In the genomic region with DNA sequence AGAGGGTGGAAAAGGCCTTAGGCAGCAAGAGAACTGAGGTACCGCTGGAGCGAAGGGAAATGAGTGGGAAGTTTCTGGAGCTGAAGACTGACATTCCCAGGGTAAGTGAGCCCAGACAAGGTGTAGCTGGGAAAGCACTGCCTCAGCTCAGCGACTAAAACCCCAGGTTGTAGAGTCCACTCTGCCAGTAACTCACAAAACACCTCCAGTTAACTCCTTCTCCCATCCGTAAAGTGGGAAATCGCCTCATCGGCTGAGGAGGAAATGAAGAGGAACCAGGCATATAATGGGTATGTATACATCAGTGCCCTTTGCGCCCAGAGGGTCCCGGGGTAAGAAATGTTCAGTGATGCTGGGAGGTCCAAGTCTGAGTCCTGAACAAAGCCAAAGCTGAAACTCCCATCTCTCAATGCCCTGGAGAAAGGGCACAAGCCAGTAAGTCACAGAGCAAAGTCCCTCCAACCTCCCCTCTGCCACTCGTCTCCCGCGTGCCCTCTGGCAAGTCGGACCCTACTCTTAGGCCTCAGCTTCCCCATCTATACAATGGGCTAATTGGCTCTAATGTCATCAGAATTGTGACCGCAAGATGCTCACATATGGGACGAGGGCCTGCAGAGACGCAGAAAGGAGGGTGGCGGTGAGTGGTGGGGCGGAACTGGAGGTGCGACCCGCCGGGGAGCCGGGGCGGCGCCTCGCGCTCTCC, we compare ENCODE assay signal across 1 cellular context.
A peak's percentile ranks its signal among the peaks of the same experiment; 100 is the strongest.
TF ChIP-seq lines count a peak whose summit lies in the region.

No MANE protein-coding gene starts in this region.

TF ChIP-seq in K562, 482 proteins besides CTCF, POLR2A, EP300 and RAD21 (continued from another document and continues in another):
- TF ChIP-seq, protein P1, sequence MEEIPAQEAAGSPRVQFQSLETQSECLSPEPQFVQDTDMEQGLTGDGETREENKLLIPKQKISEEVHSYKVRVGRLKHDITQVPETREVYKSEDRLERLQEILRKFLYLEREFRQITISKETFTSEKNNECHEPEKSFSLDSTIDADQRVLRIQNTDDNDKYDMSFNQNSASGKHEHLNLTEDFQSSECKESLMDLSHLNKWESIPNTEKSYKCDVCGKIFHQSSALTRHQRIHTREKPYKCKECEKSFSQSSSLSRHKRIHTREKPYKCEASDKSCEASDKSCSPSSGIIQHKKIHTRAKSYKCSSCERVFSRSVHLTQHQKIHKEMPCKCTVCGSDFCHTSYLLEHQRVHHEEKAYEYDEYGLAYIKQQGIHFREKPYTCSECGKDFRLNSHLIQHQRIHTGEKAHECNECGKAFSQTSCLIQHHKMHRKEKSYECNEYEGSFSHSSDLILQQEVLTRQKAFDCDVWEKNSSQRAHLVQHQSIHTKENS (CRISPR knock-in tag; IDR thresholded peaks at IDR 0.05): no peak
- TF ChIP-seq SNIP1 (IDR thresholded peaks at IDR 0.05; ENCODE audit: low read depth): no peak
- no peak for TF ChIP-seq ZBTB17 (CRISPR knock-in tag; IDR thresholded peaks at IDR 0.05)
- no peak for TF ChIP-seq ZNF79 (CRISPR knock-in tag; IDR thresholded peaks at IDR 0.05; ENCODE audit: low read depth)
- no peak for TF ChIP-seq HDAC3 (IDR thresholded peaks at IDR 0.05; ENCODE audit: borderline replicate concordance, partially characterized antibody)
- TF ChIP-seq, protein P2, sequence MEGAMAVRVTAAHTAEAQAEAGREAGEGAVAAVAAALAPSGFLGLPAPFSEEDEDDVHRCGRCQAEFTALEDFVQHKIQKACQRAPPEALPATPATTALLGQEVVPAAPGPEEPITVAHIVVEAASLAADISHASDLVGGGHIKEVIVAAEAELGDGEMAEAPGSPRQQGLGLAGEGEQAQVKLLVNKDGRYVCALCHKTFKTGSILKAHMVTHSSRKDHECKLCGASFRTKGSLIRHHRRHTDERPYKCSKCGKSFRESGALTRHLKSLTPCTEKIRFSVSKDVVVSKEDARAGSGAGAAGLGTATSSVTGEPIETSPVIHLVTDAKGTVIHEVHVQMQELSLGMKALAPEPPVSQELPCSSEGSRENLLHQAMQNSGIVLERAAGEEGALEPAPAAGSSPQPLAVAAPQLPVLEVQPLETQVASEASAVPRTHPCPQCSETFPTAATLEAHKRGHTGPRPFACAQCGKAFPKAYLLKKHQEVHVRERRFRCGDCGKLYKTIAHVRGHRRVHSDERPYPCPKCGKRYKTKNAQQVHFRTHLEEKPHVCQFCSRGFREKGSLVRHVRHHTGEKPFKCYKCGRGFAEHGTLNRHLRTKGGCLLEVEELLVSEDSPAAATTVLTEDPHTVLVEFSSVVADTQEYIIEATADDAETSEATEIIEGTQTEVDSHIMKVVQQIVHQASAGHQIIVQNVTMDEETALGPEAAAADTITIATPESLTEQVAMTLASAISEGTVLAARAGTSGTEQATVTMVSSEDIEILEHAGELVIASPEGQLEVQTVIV (CRISPR knock-in tag; IDR thresholded peaks at IDR 0.05; ENCODE audit: borderline replicate concordance): no peak
- TF ChIP-seq SMARCA5 (IDR thresholded peaks at IDR 0.05): peak; percentile 98
- TF ChIP-seq NR2C1 (IDR thresholded peaks at IDR 0.05): no peak
- TF ChIP-seq NR2C1 (tag; IDR thresholded peaks at IDR 0.05): no peak
- peak; percentile 63 to 93; a peak in 3 of 4 replicates for TF ChIP-seq RCOR1 (IDR thresholded peaks at IDR 0.05; ENCODE audit: borderline replicate concordance in 1 of 2, low read depth in 2 of 2, low read length in 2 of 2)
- peak; percentile 94; the same call in 1 of the 2 replicates for TF ChIP-seq HDAC2 (IDR thresholded peaks at IDR 0.05)
- TF ChIP-seq, protein P3, sequence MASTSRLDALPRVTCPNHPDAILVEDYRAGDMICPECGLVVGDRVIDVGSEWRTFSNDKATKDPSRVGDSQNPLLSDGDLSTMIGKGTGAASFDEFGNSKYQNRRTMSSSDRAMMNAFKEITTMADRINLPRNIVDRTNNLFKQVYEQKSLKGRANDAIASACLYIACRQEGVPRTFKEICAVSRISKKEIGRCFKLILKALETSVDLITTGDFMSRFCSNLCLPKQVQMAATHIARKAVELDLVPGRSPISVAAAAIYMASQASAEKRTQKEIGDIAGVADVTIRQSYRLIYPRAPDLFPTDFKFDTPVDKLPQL (IDR thresholded peaks at IDR 0.05; ENCODE audit: extremely low read depth, insufficient read length): no peak
- TF ChIP-seq, protein P4, sequence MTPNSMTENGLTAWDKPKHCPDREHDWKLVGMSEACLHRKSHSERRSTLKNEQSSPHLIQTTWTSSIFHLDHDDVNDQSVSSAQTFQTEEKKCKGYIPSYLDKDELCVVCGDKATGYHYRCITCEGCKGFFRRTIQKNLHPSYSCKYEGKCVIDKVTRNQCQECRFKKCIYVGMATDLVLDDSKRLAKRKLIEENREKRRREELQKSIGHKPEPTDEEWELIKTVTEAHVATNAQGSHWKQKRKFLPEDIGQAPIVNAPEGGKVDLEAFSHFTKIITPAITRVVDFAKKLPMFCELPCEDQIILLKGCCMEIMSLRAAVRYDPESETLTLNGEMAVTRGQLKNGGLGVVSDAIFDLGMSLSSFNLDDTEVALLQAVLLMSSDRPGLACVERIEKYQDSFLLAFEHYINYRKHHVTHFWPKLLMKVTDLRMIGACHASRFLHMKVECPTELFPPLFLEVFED (CRISPR knock-in tag; conservative IDR thresholded peaks at IDR 0.05): 0 out of 2 replicates have a peak, but pooled peaks have one; percentile 40
- TF ChIP-seq, protein P5, sequence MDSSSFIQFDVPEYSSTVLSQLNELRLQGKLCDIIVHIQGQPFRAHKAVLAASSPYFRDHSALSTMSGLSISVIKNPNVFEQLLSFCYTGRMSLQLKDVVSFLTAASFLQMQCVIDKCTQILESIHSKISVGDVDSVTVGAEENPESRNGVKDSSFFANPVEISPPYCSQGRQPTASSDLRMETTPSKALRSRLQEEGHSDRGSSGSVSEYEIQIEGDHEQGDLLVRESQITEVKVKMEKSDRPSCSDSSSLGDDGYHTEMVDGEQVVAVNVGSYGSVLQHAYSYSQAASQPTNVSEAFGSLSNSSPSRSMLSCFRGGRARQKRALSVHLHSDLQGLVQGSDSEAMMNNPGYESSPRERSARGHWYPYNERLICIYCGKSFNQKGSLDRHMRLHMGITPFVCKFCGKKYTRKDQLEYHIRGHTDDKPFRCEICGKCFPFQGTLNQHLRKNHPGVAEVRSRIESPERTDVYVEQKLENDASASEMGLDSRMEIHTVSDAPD (CRISPR knock-in tag; IDR thresholded peaks at IDR 0.05): no peak
- no peak for TF ChIP-seq RBM39 (optimal IDR thresholded peaks at IDR 0.05; ENCODE audit: low read depth, low read length)
- 0 out of 2 replicates have a peak, but pooled peaks have one; percentile 13 for TF ChIP-seq NFIC (IDR thresholded peaks at IDR 0.05)
- TF ChIP-seq ZC3H8 (IDR thresholded peaks at IDR 0.05): no peak
- no peak for TF ChIP-seq JUN (IDR thresholded peaks at IDR 0.05; ENCODE audit: borderline replicate concordance, low read depth, low read length)
- TF ChIP-seq JUN (CRISPR knock-in tag; IDR thresholded peaks at IDR 0.05; ENCODE audit: borderline replicate concordance): no peak
- TF ChIP-seq CBFA2T3 (IDR thresholded peaks at IDR 0.05): no peak
- TF ChIP-seq, protein P6, sequence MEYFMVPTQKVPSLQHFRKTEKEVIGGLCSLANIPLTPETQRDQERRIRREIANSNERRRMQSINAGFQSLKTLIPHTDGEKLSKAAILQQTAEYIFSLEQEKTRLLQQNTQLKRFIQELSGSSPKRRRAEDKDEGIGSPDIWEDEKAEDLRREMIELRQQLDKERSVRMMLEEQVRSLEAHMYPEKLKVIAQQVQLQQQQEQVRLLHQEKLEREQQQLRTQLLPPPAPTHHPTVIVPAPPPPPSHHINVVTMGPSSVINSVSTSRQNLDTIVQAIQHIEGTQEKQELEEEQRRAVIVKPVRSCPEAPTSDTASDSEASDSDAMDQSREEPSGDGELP (CRISPR knock-in tag; IDR thresholded peaks at IDR 0.05; ENCODE audit: borderline replicate concordance): peak; percentile 61; the same call in 1 of the 2 replicates
- TF ChIP-seq CBX3 (IDR thresholded peaks at IDR 0.05; ENCODE audit: borderline replicate concordance in 1 of 2, low read length in 2 of 2): peak in 1 of 2 experiments; percentile 59; a peak in 1 of 3 replicates
- TF ChIP-seq POLR2AphosphoS5 (IDR thresholded peaks at IDR 0.05; ENCODE audit: control insufficient read depth, insufficient read depth, low read depth, low read length): no peak
- no peak for TF ChIP-seq ZNF274 (IDR thresholded peaks at IDR 0.05; ENCODE audit: borderline replicate concordance, low read depth, low read length)
- TF ChIP-seq POLR2H (tag; IDR thresholded peaks at IDR 0.05; ENCODE audit: low read depth): no peak
- TF ChIP-seq, protein P7, sequence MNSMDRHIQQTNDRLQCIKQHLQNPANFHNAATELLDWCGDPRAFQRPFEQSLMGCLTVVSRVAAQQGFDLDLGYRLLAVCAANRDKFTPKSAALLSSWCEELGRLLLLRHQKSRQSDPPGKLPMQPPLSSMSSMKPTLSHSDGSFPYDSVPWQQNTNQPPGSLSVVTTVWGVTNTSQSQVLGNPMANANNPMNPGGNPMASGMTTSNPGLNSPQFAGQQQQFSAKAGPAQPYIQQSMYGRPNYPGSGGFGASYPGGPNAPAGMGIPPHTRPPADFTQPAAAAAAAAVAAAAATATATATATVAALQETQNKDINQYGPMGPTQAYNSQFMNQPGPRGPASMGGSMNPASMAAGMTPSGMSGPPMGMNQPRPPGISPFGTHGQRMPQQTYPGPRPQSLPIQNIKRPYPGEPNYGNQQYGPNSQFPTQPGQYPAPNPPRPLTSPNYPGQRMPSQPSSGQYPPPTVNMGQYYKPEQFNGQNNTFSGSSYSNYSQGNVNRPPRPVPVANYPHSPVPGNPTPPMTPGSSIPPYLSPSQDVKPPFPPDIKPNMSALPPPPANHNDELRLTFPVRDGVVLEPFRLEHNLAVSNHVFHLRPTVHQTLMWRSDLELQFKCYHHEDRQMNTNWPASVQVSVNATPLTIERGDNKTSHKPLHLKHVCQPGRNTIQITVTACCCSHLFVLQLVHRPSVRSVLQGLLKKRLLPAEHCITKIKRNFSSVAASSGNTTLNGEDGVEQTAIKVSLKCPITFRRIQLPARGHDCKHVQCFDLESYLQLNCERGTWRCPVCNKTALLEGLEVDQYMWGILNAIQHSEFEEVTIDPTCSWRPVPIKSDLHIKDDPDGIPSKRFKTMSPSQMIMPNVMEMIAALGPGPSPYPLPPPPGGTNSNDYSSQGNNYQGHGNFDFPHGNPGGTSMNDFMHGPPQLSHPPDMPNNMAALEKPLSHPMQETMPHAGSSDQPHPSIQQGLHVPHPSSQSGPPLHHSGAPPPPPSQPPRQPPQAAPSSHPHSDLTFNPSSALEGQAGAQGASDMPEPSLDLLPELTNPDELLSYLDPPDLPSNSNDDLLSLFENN (IDR thresholded peaks at IDR 0.05; ENCODE audit: low read depth in 2 of 2, low read length in 2 of 2): no peak
- TF ChIP-seq KDM1A (IDR thresholded peaks at IDR 0.05): peak; percentile 93 to 97
- no peak for TF ChIP-seq FOXA3 (CRISPR knock-in tag; conservative IDR thresholded peaks at IDR 0.05 in 1 of 2, IDR thresholded peaks at IDR 0.05 in 1 of 2)
